ENCODE assay signal across 8 cellular contexts in the genomic region with DNA sequence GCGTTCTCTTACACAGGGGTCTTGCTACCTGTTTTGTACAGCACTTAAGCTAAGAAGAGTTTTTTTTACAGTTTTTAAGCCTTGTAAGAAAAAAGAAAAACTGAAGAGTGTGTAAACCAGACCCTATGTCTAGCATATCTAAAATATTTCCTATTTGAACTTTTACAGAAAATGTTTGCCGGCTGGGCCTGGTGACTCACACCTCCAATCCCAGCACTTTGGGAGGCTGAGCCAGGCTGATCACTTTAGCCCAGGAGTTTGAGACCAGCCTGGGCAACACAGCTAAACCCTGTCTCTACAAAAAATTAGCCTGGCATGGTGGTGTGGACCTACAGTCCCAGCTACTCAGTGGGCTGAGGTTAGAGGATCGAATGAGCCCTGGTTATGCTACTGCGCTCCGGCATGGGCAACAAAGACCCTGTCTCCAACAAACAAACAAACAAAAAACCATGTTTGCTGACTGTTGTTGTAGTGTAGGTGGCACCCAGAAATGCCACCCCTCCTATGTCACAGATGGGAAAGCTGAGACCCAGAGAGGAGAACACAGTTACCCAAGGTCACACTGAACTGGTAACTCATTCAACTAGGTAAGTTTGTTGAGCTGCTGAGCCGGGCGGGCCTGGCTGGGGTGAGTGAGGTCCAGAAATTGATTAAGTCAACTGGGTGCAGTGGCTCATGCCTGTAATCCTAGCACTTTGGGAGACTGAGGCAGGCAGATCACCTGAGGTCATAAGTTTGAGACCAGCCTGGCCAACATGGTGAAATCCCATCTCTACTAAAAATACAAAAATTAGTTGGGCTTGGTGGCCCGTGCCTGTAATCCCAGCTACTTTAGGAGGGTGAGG. TPM values are rescaled to one million over a fixed set of nuclear protein-coding genes. Genes with fewer than 3 reads are reported as not detected.
A peak's percentile ranks its signal among the peaks of the same experiment; 100 is the strongest.
DNase-seq lines count a peak whose midpoint lies in the region; ATAC-seq and TF ChIP-seq lines count a peak whose summit lies in the region.

No MANE protein-coding gene starts in this region.

- H3F3A ChIP-seq in PC-3 (ENCODE audit: low read length, unreplicated experiment) = no peaks in the 10 kb centered on the region

- H3K27me3 Mint-ChIP-seq in effector memory CD8-positive, alpha-beta T cell = no peaks in the 10 kb centered on the region
- H3K27me3 Mint-ChIP-seq in osteocyte (ENCODE audit: unreplicated experiment) = peaks cover 4% of the 10 kb centered on the region

- H3K9me2 ChIP-seq in PC-3 (replicated peaks; ENCODE audit: low read length) = no peaks in the 10 kb centered on the region

- ATAC-seq in PC-3 (no peak), GM21825 (IDR thresholded peaks at IDR 0.05; ENCODE audit: unreplicated experiment) (no peak)
- ATAC-seq in effector memory CD8-positive, alpha-beta T cell (replicated peaks) = no peak

- DNase-seq in Daoy (ENCODE audit: low read depth) (peak; percentile 44), PC-3 (no peak), osteocyte (ENCODE audit: extremely low spot score, unreplicated experiment) (no peak), kidney tubule cell (ENCODE audit: low spot score) (no peak), SJCRH30 (no peak)
- DNase-seq in effector memory CD8-positive, alpha-beta T cell = no peak
- DNase-seq in stimulated activated CD4-positive, alpha-beta T cell treated with anti-CD3 and anti-CD28 coated beads, Interleukin-15, amount 100 ng/mL, for 24 hours = no peak

- peaks cover 27 to 33% of the 10 kb centered on the region in 2 donors for H3K4me1 Mint-ChIP-seq in effector memory CD8-positive, alpha-beta T cell (ENCODE audit: low read depth in 2 of 2)
- peaks cover 21% of the 10 kb centered on the region for H3K4me1 Mint-ChIP-seq in osteocyte (ENCODE audit: unreplicated experiment)

- CTCF ChIA-PET in PC-3 (lab: Charles Lee) = interaction anchor here (0.5 to 1.5 kb wide), 2 partner anchors 20 to 136 kb away, joined by 4 read pairs; no protein-coding TSS in a partner anchor

- H3K27ac ChIP-seq in PC-3 (ENCODE audit: low read length) = peak overlapping the region; percentile 79; the same call in 1 of the 2 replicates
- no peak overlapping the region for H3K27ac ChIP-seq in SJCRH30

- H3K4me3 Mint-ChIP-seq in effector memory CD8-positive, alpha-beta T cell = peak overlapping the region; percentile 91 to 98
- peak overlapping the region; percentile 51 for H3K4me3 Mint-ChIP-seq in osteocyte (ENCODE audit: unreplicated experiment)

- no peak overlapping the region for H2AFZ ChIP-seq in PC-3 (ENCODE audit: low read length)

- BruUV-seq in PC-3 (replicated peaks; lab: Mats Ljungman, UMichigan) = no TSS peak

- H3K9ac ChIP-seq in PC-3 (ENCODE audit: low read length) = no peak overlapping the region

- H3K27me3 ChIP-seq in PC-3 (ENCODE audit: low read length) = no peaks in the 10 kb centered on the region
- H3K27me3 ChIP-seq in SJCRH30 = no peaks in the 10 kb centered on the region

- H4K20me1 ChIP-seq in PC-3 (ENCODE audit: low read length) = peaks cover 8% of the 10 kb centered on the region; the same call in 1 of the 2 replicates

- H3K9me3 ChIP-seq in PC-3 (ENCODE audit: low read length) (no peaks in the 10 kb centered on the region), SJCRH30 (replicated peaks) (no peaks in the 10 kb centered on the region)

- peak overlapping the region; percentile 82 to 96 for H3K27ac Mint-ChIP-seq in effector memory CD8-positive, alpha-beta T cell
- peak overlapping the region; percentile 83 for H3K27ac Mint-ChIP-seq in osteocyte (ENCODE audit: unreplicated experiment)

- intact Hi-C loops in PC-3 (cut with micrococcal nuclease) = no loop called here

- POLR2A ChIA-PET in PC-3 (lab: Charles Lee; ENCODE audit: unreplicated experiment) = no interaction called here

- peak overlapping the region; percentile 99; the same call in 1 of the 2 replicates for H3K4me2 ChIP-seq in PC-3 (ENCODE audit: low read length)

- no peak overlapping the region for H3K4me3 ChIP-seq in PC-3 (ENCODE audit: low read length)
- H3K4me3 ChIP-seq in SJCRH30 = no peak overlapping the region

- no peaks in the 10 kb centered on the region for H3K36me3 ChIP-seq in PC-3 (ENCODE audit: low read depth, low read length)
- H3K36me3 ChIP-seq in SJCRH30 = no peaks in the 10 kb centered on the region

- peaks cover 30% of the 10 kb centered on the region for H3K36me3 Mint-ChIP-seq in effector memory CD8-positive, alpha-beta T cell (ENCODE audit: insufficient read depth)
- no peaks in the 10 kb centered on the region for H3K36me3 Mint-ChIP-seq in osteocyte (ENCODE audit: unreplicated experiment)

- TF ChIP-seq CTCF in PC-3 (conservative IDR thresholded peaks at IDR 0.05; ENCODE audit: low read depth, low read length) (no peak), osteocyte (IDR thresholded peaks at IDR 0.05) (no peak)

- H3K79me2 ChIP-seq in PC-3 (ENCODE audit: low read length) = peaks cover 35% of the 10 kb centered on the region

- no peaks in the 10 kb centered on the region for H3K9me3 Mint-ChIP-seq in effector memory CD8-positive, alpha-beta T cell
- no peaks in the 10 kb centered on the region for H3K9me3 Mint-ChIP-seq in osteocyte (ENCODE audit: unreplicated experiment)

- peaks cover 21% of the 10 kb centered on the region for H3K4me1 ChIP-seq in PC-3 (ENCODE audit: insufficient read depth, low read length)
- peaks cover 5% of the 10 kb centered on the region; the same call in 1 of the 2 replicates for H3K4me1 ChIP-seq in SJCRH30

RNA-seq across cellular contexts. Expression of gene VASP, which starts 1.9 kb away (rescaled TPM):
- 121 and 175 TPM in 2 replicates for total RNA-seq in Daoy (2014; rRNA removed; shearing (Covaris generic))
- 120 and 158 TPM in 2 replicates for total RNA-seq in PC-3 (2014; rRNA removed)
- total RNA-seq in osteocyte = 61.9 and 68.9 TPM in 2 replicates
- 43.8 and 48.8 TPM in 2 replicates for total RNA-seq in SJCRH30 (2014; rRNA removed; shearing (Covaris generic))

RNA-seq across cellular contexts. Expression of gene PPM1N, which starts 7.1 kb away (rescaled TPM):
- 0.15 and 0.80 TPM in 2 replicates for total RNA-seq in Daoy (2014; rRNA removed; shearing (Covaris generic))
- total RNA-seq in PC-3 (2014; rRNA removed) (2.5 and 4.7 TPM in 2 replicates), osteocyte (0.29 and 0.62 TPM in 2 replicates)
- 1.0 and 1.4 TPM in 2 replicates for total RNA-seq in SJCRH30 (2014; rRNA removed; shearing (Covaris generic))

RNA-seq across cellular contexts. Expression of gene RTN2, which starts 8.5 kb away (rescaled TPM):
- total RNA-seq in Daoy (2014; rRNA removed; shearing (Covaris generic)) = 0.98 and 3.5 TPM in 2 replicates
- total RNA-seq in PC-3 (2014; rRNA removed) (9.5 and 12.9 TPM in 2 replicates), osteocyte (15.6 and 15.8 TPM in 2 replicates)
- 29.3 and 30.9 TPM in 2 replicates for total RNA-seq in SJCRH30 (2014; rRNA removed; shearing (Covaris generic))

RNA-seq across cellular contexts. Expression of gene FOSB, which starts 37.6 kb away (rescaled TPM):
- total RNA-seq in Daoy (2014; rRNA removed; shearing (Covaris generic)) = 0.80 and 0.83 TPM in 2 replicates
- total RNA-seq in PC-3 (2014; rRNA removed) (35.8 and 60.5 TPM in 2 replicates), osteocyte (93.8 and 176 TPM in 2 replicates)
- 0.35 and 0.40 TPM in 2 replicates for total RNA-seq in SJCRH30 (2014; rRNA removed; shearing (Covaris generic))
